17 cellular contexts compared by ENCODE assay signal in genomic region chr1:110056776-110057175, GRCh38. TPM values are rescaled to one million over a fixed set of nuclear protein-coding genes. Genes with fewer than 3 reads are reported as not detected.
DNase-seq lines count a peak whose midpoint lies in the region; TF ChIP-seq lines count a peak whose summit lies in the region.
"Had no signal": no experiment of that assay in that cellular context is flagged by ENCODE, and none has a peak within 500 bp of the region (broad histone marks: within the 10 kb centered on the region; RNA-seq: fewer than 3 reads in every experiment).

No MANE protein-coding gene starts in this region.

- no peaks in the 10 kb centered on the region for H3K27me3 ChIP-seq in esophagus squamous epithelium
- no peaks in the 10 kb centered on the region for H3K27me3 ChIP-seq in CD4-positive, alpha-beta memory T cell (ENCODE audit: insufficient read depth, low read length)
- H3K27me3 ChIP-seq: neural progenitor cell had no signal

- intact Hi-C loops in esophagus squamous epithelium (cut with DNase I) (no loop called here), posterior vena cava (cut with DNase I) (no loop called here)
- intact Hi-C loops in CD4-positive, alpha-beta memory T cell (cut with micrococcal nuclease): no loop called here

- no peak for TF ChIP-seq POLR2A in esophagus squamous epithelium (IDR thresholded peaks at IDR 0.05)

- H3K27ac ChIP-seq in esophagus squamous epithelium: peak overlapping the region; percentile 9 to 63 (median 34)
- no peak overlapping the region for H3K27ac ChIP-seq in CD4-positive, alpha-beta memory T cell (ENCODE audit: low read depth, low read length)
- H3K27ac ChIP-seq: coronary artery, neural progenitor cell had no signal

- peaks cover 1% of the 10 kb centered on the region for H3K4me1 Mint-ChIP-seq in activated naive CD8-positive, alpha-beta T cell treated with anti-CD3 and anti-CD28 coated beads for 36 hours
- peaks cover 1 to 13% (median 6%) of the 10 kb centered on the region in 4 donors for H3K4me1 Mint-ChIP-seq in CD4-positive, alpha-beta memory T cell
- H3K4me1 Mint-ChIP-seq: activated naive CD4-positive, alpha-beta T cell treated with anti-CD3 and anti-CD28 coated beads, Interleukin-2, amount 50 U/mL, for 24 hours; neural progenitor cell had no signal

- CTCF ChIA-PET in CD4-positive, alpha-beta memory T cell (lab: Charles Lee; ENCODE audit: partially characterized antibody): interaction anchor here (0.6 to 12.2 kb wide), 6 partner anchors 7 to 403 kb away, joined by 3 to 120 read pairs (median 20); partner anchors contain the start of gene STRIP1

- no peak overlapping the region for H3K27ac Mint-ChIP-seq in activated naive CD8-positive, alpha-beta T cell treated with anti-CD3 and anti-CD28 coated beads for 36 hours
- peak overlapping the region in 1 of 7 donors; percentile 24 for H3K27ac Mint-ChIP-seq in CD4-positive, alpha-beta memory T cell
- H3K27ac Mint-ChIP-seq: activated naive CD4-positive, alpha-beta T cell treated with anti-CD3 and anti-CD28 coated beads, Interleukin-2, amount 50 U/mL, for 24 hours; CD8-positive, alpha-beta T cell; neural progenitor cell had no signal

- H3K9me3 ChIP-seq in esophagus squamous epithelium: no peaks in the 10 kb centered on the region
- H3K9me3 ChIP-seq in CD4-positive, alpha-beta memory T cell (ENCODE audit: control insufficient read depth in 1 of 2, low read length in 2 of 2): no peaks in the 10 kb centered on the region

- H3K4me3 Mint-ChIP-seq in activated naive CD8-positive, alpha-beta T cell treated with anti-CD3 and anti-CD28 coated beads for 36 hours: no peak overlapping the region
- no peak overlapping the region for H3K4me3 Mint-ChIP-seq in CD4-positive, alpha-beta memory T cell
- H3K4me3 Mint-ChIP-seq: activated naive CD4-positive, alpha-beta T cell treated with anti-CD3 and anti-CD28 coated beads, Interleukin-2, amount 50 U/mL, for 24 hours; CD8-positive, alpha-beta T cell; neural progenitor cell had no signal

- POLR2A ChIA-PET in CD4-positive, alpha-beta memory T cell (lab: Charles Lee; ENCODE audit: partially characterized antibody): interaction anchor here (1.2 kb wide), 1 partner anchor 22 kb away, joined by 3 read pairs; no protein-coding TSS in a partner anchor

- peaks cover 18 to 100% (median 45%) of the 10 kb centered on the region in 3 donors for H3K36me3 ChIP-seq in esophagus squamous epithelium
- H3K36me3 ChIP-seq in CD4-positive, alpha-beta memory T cell (ENCODE audit: insufficient read depth, low read length): peaks cover 45% of the 10 kb centered on the region

- DNase-seq in EH (ENCODE audit: low read depth) (peak; percentile 94), RPMI7951 (ENCODE audit: low read depth) (peak; percentile 81), esophagus squamous epithelium (lab: John Stamatoyannopoulos, UW) (no peak), posterior vena cava (ENCODE audit: low spot score) (peak; percentile 80), NCI-H2196 treated with DMSO at 0.1 percent for 48 hours (lab: John Stamatoyannopoulos, UW; ENCODE audit: unreplicated experiment) (no peak)
- no peak for DNase-seq in activated naive CD8-positive, alpha-beta T cell treated with anti-CD3 and anti-CD28 coated beads for 36 hours
- DNase-seq in activated CD4-positive, alpha-beta T cell treated with anti-CD3 and anti-CD28 coated beads, Interleukin-2, amount 50 U/mL, for 4 hours: no peak
- DNase-seq in CD4-positive, alpha-beta memory T cell: no peak
- DNase-seq: CD8-positive, alpha-beta T cell; NCI-H345; stimulated activated CD4-positive, alpha-beta T cell treated with anti-CD3 and anti-CD28 coated beads, Interleukin-12 subunit alpha, Interleukin-12 subunit beta, amount 100 ng/mL, for 4 hours; stimulated activated CD8-positive, alpha-beta memory T cell treated with anti-CD3 and anti-CD28 coated beads, Interleukin-4, amount 100 ng/mL, for 48 hours had no signal

- no peak overlapping the region for H3K4me3 ChIP-seq in esophagus squamous epithelium
- no peak overlapping the region for H3K4me3 ChIP-seq in CD4-positive, alpha-beta memory T cell (ENCODE audit: low read length in 2 of 2)
- H3K4me3 ChIP-seq: coronary artery, neural progenitor cell had no signal

- TF ChIP-seq CTCF in esophagus squamous epithelium (IDR thresholded peaks at IDR 0.05): no peak

- H3K9me3 Mint-ChIP-seq in activated naive CD8-positive, alpha-beta T cell treated with anti-CD3 and anti-CD28 coated beads for 36 hours: no peaks in the 10 kb centered on the region
- H3K9me3 Mint-ChIP-seq in CD4-positive, alpha-beta memory T cell: no peaks in the 10 kb centered on the region
- H3K9me3 Mint-ChIP-seq: activated naive CD4-positive, alpha-beta T cell treated with anti-CD3 and anti-CD28 coated beads, Interleukin-2, amount 50 U/mL, for 24 hours; CD8-positive, alpha-beta T cell; neural progenitor cell had no signal

- 10 to 21% methylated on average over 3 of the region's 3 CpGs for WGBS in esophagus squamous epithelium, 2 donors

- H3K4me1 ChIP-seq in esophagus squamous epithelium: peaks cover 7 to 32% (median 19%) of the 10 kb centered on the region in 3 donors
- H3K4me1 ChIP-seq in CD4-positive, alpha-beta memory T cell (ENCODE audit: insufficient read depth, low read length): no peaks in the 10 kb centered on the region
- H3K4me1 ChIP-seq: neural progenitor cell had no signal

- H3K36me3 Mint-ChIP-seq in activated naive CD8-positive, alpha-beta T cell treated with anti-CD3 and anti-CD28 coated beads for 36 hours: peaks cover 16% of the 10 kb centered on the region
- peaks cover 60 to 79% of the 10 kb centered on the region in 2 donors for H3K36me3 Mint-ChIP-seq in CD4-positive, alpha-beta memory T cell

- H3K27me3 Mint-ChIP-seq in activated naive CD8-positive, alpha-beta T cell treated with anti-CD3 and anti-CD28 coated beads for 36 hours: no peaks in the 10 kb centered on the region
- H3K27me3 Mint-ChIP-seq in CD4-positive, alpha-beta memory T cell: no peaks in the 10 kb centered on the region
- H3K27me3 Mint-ChIP-seq: activated naive CD4-positive, alpha-beta T cell treated with anti-CD3 and anti-CD28 coated beads, Interleukin-2, amount 50 U/mL, for 24 hours had no signal

RNA-seq across cellular contexts. Expression of gene ALX3, which starts 13.7 kb away (rescaled TPM):
- not detected in 2 replicates for total RNA-seq in RPMI7951 (2014; rRNA removed; shearing (Covaris generic))
- total RNA-seq in esophagus squamous epithelium (under 1 TPM in 1 of 4 donors, not detected in 3; 0.57 TPM), posterior vena cava (not detected)
- total RNA-seq in activated naive CD8-positive, alpha-beta T cell treated with anti-CD3 and anti-CD28 coated beads for 36 hours: not detected
- not detected for total RNA-seq in CD4-positive, alpha-beta memory T cell
- polyA plus RNA-seq in CD4-positive, alpha-beta memory T cell: not detected
- total RNA-seq: CD8-positive, alpha-beta T cell; left lobe of liver; T-helper 2 cell treated with Interferon-gamma antibody and Interleukin-4, amounts not matched to agents 100 ng/mL and 5 ng/mL, for 36 hours had no signal

RNA-seq across cellular contexts. Expression of gene STRIP1, which starts 22.4 kb away (rescaled TPM):
- 25.7 and 27.6 TPM in 2 replicates for total RNA-seq in RPMI7951 (2014; rRNA removed; shearing (Covaris generic))
- total RNA-seq in esophagus squamous epithelium (10 to 100 TPM; 25.9 to 44.4 (median 34.8) TPM), posterior vena cava (10 to 100 TPM; 27.2 to 29.8 TPM)
- total RNA-seq in activated naive CD8-positive, alpha-beta T cell treated with anti-CD3 and anti-CD28 coated beads for 36 hours: 10 to 100 TPM; 29.9 to 31.8 TPM
- 10 to 100 TPM; 73.3 TPM for total RNA-seq in CD4-positive, alpha-beta memory T cell
- 10 to 100 TPM; 16.5 to 30.2 TPM for polyA plus RNA-seq in CD4-positive, alpha-beta memory T cell

RNA-seq across cellular contexts. Expression of gene UBL4B, which starts 55.5 kb away (rescaled TPM):
- 0.24 TPM in 1 of 2 replicates, not detected in the other for total RNA-seq in RPMI7951 (2014; rRNA removed; shearing (Covaris generic))
- total RNA-seq in esophagus squamous epithelium: under 1 TPM in 1 of 4 donors, not detected in 3; 0.59 TPM
- under 1 TPM in 1 of 2 donors, not detected in 1; 0.19 TPM for total RNA-seq in posterior vena cava
- not detected for total RNA-seq in activated naive CD8-positive, alpha-beta T cell treated with anti-CD3 and anti-CD28 coated beads for 36 hours
- total RNA-seq in CD4-positive, alpha-beta memory T cell: not detected
- not detected for polyA plus RNA-seq in CD4-positive, alpha-beta memory T cell
- total RNA-seq: CD8-positive, alpha-beta T cell; left lobe of liver; T-helper 2 cell treated with Interferon-gamma antibody and Interleukin-4, amounts not matched to agents 100 ng/mL and 5 ng/mL, for 36 hours had no signal

Comparison
In these comparisons a context has a peak if more than half of its experiments do, and no peak if none do; other contexts are left out.
1. DNase-seq: peak in EH (single experiment), RPMI7951 (single experiment) and posterior vena cava (single experiment); none in esophagus squamous epithelium (single experiment), activated naive CD8-positive, alpha-beta T cell treated with anti-CD3 and anti-CD28 coated beads for 36 hours (single experiment), activated CD4-positive, alpha-beta T cell treated with anti-CD3 and anti-CD28 coated beads, Interleukin-2, amount 50 U/mL, for 4 hours (0 of 2), NCI-H2196 treated with DMSO at 0.1 percent for 48 hours (single experiment) and CD4-positive, alpha-beta memory T cell (0 of 5).